ENCODE assay signal across 17 cellular contexts in the genomic region with DNA sequence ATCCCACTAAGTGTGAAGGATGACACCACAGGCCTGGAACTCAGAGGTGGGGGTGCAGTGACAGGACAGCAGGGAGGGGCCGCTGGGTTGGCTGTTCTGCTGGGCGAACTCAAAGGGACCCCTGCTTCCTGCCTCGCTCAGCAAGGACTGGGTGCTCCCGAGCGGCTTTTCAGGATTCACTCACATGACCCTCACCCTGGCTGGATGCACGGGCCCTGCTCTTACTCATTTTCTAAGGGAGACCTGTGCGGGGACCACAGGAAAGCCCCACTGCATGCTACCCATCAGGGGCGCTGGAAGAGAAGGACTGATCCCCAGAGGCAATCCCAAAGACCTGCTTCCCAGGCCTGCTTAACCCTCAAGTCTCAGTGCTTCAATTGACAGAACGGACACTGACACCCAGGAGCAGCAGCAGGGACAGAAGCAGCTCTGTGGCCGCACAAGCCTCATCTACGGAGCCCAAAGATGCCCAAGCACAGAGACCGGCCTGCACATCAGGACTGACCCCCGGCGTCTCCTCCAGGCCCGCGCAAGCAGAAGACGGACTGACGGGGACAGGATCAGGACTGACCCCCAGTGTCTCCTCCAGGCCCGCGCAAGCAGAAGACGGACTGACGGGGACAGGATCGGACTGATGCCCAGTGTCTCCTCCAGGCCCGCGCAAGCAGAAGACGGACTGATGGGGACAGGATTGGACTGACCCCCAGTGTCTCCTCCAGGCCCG. TPM values are rescaled to one million over a fixed set of nuclear protein-coding genes. Genes with fewer than 3 reads are reported as not detected.
DNase-seq lines count a peak whose midpoint lies in the region; ATAC-seq and TF ChIP-seq lines count a peak whose summit lies in the region.
"Had no signal": no experiment of that assay in that cellular context is flagged by ENCODE, and none has a peak within 500 bp of the region (broad histone marks: within the 10 kb centered on the region; RNA-seq: fewer than 3 reads in every experiment).

No MANE protein-coding gene starts in this region.

- TF ChIP-seq CTCF in GM23338 (conservative IDR thresholded peaks at IDR 0.05; ENCODE audit: low read depth in 2 of 2) (no peak), nephron (IDR thresholded peaks at IDR 0.05; ENCODE audit: unreplicated experiment in 3 of 3) (no peak)
- TF ChIP-seq CTCF in activated CD8-positive, alpha-beta T cell treated with anti-CD3 and anti-CD28 coated beads for 36 hours (IDR thresholded peaks at IDR 0.05), result no peak

- H3K27me3 Mint-ChIP-seq in GM23338 (ENCODE audit: insufficient read depth, low read depth, poor library complexity), result peaks cover 9% of the 10 kb centered on the region
- no peaks in the 10 kb centered on the region for H3K27me3 Mint-ChIP-seq in central memory CD8-positive, alpha-beta T cell
- no peaks in the 10 kb centered on the region for H3K27me3 Mint-ChIP-seq in nephron (ENCODE audit: low read depth)
- no peaks in the 10 kb centered on the region for H3K27me3 Mint-ChIP-seq in activated CD8-positive, alpha-beta T cell treated with anti-CD3 and anti-CD28 coated beads for 36 hours
- H3K27me3 Mint-ChIP-seq: CD4-positive, CD25-positive, alpha-beta regulatory T cell had no signal

- H3K4me2 ChIP-seq in GM23338, result no peak overlapping the region

- ATAC-seq in GM23338, result no peak
- no peak for ATAC-seq in central memory CD8-positive, alpha-beta T cell (replicated peaks; ENCODE audit: extremely low read depth, poor library complexity, severe bottlenecking)
- ATAC-seq in activated CD8-positive, alpha-beta T cell treated with anti-CD3 and anti-CD28 coated beads for 36 hours, result no peak
- no peak for ATAC-seq in GM18502 (IDR thresholded peaks at IDR 0.05; ENCODE audit: poor library complexity, unreplicated experiment)
- no peak for ATAC-seq in right cardiac atrium
- ATAC-seq: CD8-positive, alpha-beta T cell; HCT116 had no signal

- H2AFZ ChIP-seq in GM23338, result no peak overlapping the region
- H2AFZ ChIP-seq: GM23248 had no signal

- H3K4me3 ChIP-seq in GM23338 (no peak overlapping the region), right cardiac atrium (ENCODE audit: low read length) (no peak overlapping the region)
- H3K4me3 ChIP-seq: GM23248 had no signal

- H3K4me1 ChIP-seq in GM23338 (ENCODE audit: insufficient read depth) (no peaks in the 10 kb centered on the region), right cardiac atrium (ENCODE audit: control insufficient read depth, insufficient read depth, low read length) (peaks cover 3% of the 10 kb centered on the region)
- H3K4me1 ChIP-seq: Caco-2 had no signal

- no peaks in the 10 kb centered on the region for H3K9me3 Mint-ChIP-seq in GM23338
- no peaks in the 10 kb centered on the region for H3K9me3 Mint-ChIP-seq in central memory CD8-positive, alpha-beta T cell
- no peaks in the 10 kb centered on the region for H3K9me3 Mint-ChIP-seq in nephron
- no peaks in the 10 kb centered on the region for H3K9me3 Mint-ChIP-seq in activated CD8-positive, alpha-beta T cell treated with anti-CD3 and anti-CD28 coated beads for 36 hours
- H3K9me3 Mint-ChIP-seq: CD4-positive, CD25-positive, alpha-beta regulatory T cell; CD8-positive, alpha-beta T cell; H9 had no signal

- peak overlapping the region; percentile 41; the same call in 1 of the 2 replicates for H3K27ac Mint-ChIP-seq in GM23338
- H3K27ac Mint-ChIP-seq in central memory CD8-positive, alpha-beta T cell (ENCODE audit: low read depth), result peak overlapping the region; percentile 46
- H3K27ac Mint-ChIP-seq in nephron, result no peak overlapping the region
- H3K27ac Mint-ChIP-seq in activated CD8-positive, alpha-beta T cell treated with anti-CD3 and anti-CD28 coated beads for 36 hours, result no peak overlapping the region
- H3K27ac Mint-ChIP-seq: CD8-positive, alpha-beta T cell had no signal

- no peaks in the 10 kb centered on the region; the same call in 1 of the 2 replicates for H3K36me3 ChIP-seq in GM23338 (ENCODE audit: insufficient read depth)

- CTCF ChIA-PET in activated CD8-positive, alpha-beta T cell treated with anti-CD3 and anti-CD28 coated beads for 36 hours (lab: Charles Lee), result interaction anchor here (1.3 kb wide), 1 partner anchor 64 kb away, joined by 3 read pairs; no protein-coding TSS in a partner anchor

- intact Hi-C loops in posterior vena cava (cut with DNase I), result no loop called here
- intact Hi-C loops in activated CD8-positive, alpha-beta T cell treated with anti-CD3 and anti-CD28 coated beads for 36 hours (cut with micrococcal nuclease), result no loop called here
- intact Hi-C loops in right cardiac atrium (cut with DNase I), result no loop called here

- no peak for TF ChIP-seq POLR2A in erythroblast (IDR thresholded peaks at IDR 0.05; ENCODE audit: low read length)

- no peaks in the 10 kb centered on the region for H3K9me2 ChIP-seq in GM23338 (ENCODE audit: insufficient read depth)

- no peak overlapping the region for H3K27ac ChIP-seq in GM23338 (ENCODE audit: low read depth)
- no peak overlapping the region for H3K27ac ChIP-seq in right cardiac atrium (ENCODE audit: low read length)
- H3K27ac ChIP-seq: C4-2B, GM23248 had no signal

- H3K27me3 ChIP-seq in GM23338 (ENCODE audit: insufficient read depth), result no peaks in the 10 kb centered on the region
- H3K27me3 ChIP-seq in right cardiac atrium (ENCODE audit: control insufficient read depth, insufficient read depth), result no peaks in the 10 kb centered on the region

- 96% methylated on average over 27 of the region's 27 CpGs for WGBS in right cardiac atrium

- H3K9me3 ChIP-seq in right cardiac atrium (ENCODE audit: control insufficient read depth, low read length), result no peaks in the 10 kb centered on the region
- H3K9me3 ChIP-seq: Caco-2 had no signal

- H3K4me1 Mint-ChIP-seq in GM23338, result peaks cover 13% of the 10 kb centered on the region
- H3K4me1 Mint-ChIP-seq in central memory CD8-positive, alpha-beta T cell, result peaks cover 27% of the 10 kb centered on the region
- H3K4me1 Mint-ChIP-seq in nephron, result peaks cover 16% of the 10 kb centered on the region
- H3K4me1 Mint-ChIP-seq in activated CD8-positive, alpha-beta T cell treated with anti-CD3 and anti-CD28 coated beads for 36 hours (ENCODE audit: low read depth), result peaks cover 16% of the 10 kb centered on the region

- H3K36me3 Mint-ChIP-seq in GM23338 (ENCODE audit: low read depth) (peaks cover 15% of the 10 kb centered on the region; the same call in 2 of the 3 replicates), nephron (ENCODE audit: low read depth) (peaks cover 17% of the 10 kb centered on the region)
- peaks cover 10% of the 10 kb centered on the region for H3K36me3 Mint-ChIP-seq in central memory CD8-positive, alpha-beta T cell (ENCODE audit: insufficient read depth)
- peaks cover 12% of the 10 kb centered on the region for H3K36me3 Mint-ChIP-seq in activated CD8-positive, alpha-beta T cell treated with anti-CD3 and anti-CD28 coated beads for 36 hours (ENCODE audit: low read depth)

- no peak for DNase-seq in GM23338 (ENCODE audit: low spot score)
- no peak for DNase-seq in central memory CD8-positive, alpha-beta T cell (ENCODE audit: low spot score in 2 of 2)
- peak; percentile 28 for DNase-seq in posterior vena cava (ENCODE audit: low spot score)
- DNase-seq in activated CD8-positive, alpha-beta T cell treated with anti-CD3 and anti-CD28 coated beads for 36 hours, result no peak
- no peak for DNase-seq in right cardiac atrium
- DNase-seq in erythroblast (lab: John Stamatoyannopoulos, UW), result no peak
- DNase-seq: Caco-2; CD4-positive, CD25-positive, alpha-beta regulatory T cell; CD8-positive, alpha-beta T cell; DMS153; DND-41; GM23248; H9 had no signal

- POLR2A ChIA-PET in activated CD8-positive, alpha-beta T cell treated with anti-CD3 and anti-CD28 coated beads for 36 hours (lab: Charles Lee), result no interaction called here

- no peak overlapping the region for H3K4me3 Mint-ChIP-seq in GM23338
- no peak overlapping the region for H3K4me3 Mint-ChIP-seq in central memory CD8-positive, alpha-beta T cell
- peak overlapping the region in 2 of 3 experiments; percentile 20 to 38 for H3K4me3 Mint-ChIP-seq in nephron
- no peak overlapping the region for H3K4me3 Mint-ChIP-seq in activated CD8-positive, alpha-beta T cell treated with anti-CD3 and anti-CD28 coated beads for 36 hours
- H3K4me3 Mint-ChIP-seq: CD8-positive, alpha-beta T cell; H9 had no signal

- 0 out of 2 replicates have a peak, but pooled peaks cover 2% of the 10 kb centered on the region for H4K20me1 ChIP-seq in GM23338 (replicated peaks; ENCODE audit: insufficient read depth)

- H3K79me2 ChIP-seq in GM23338 (replicated peaks; ENCODE audit: insufficient read depth), result peaks cover 20% of the 10 kb centered on the region

- H3F3A ChIP-seq in GM23338 (replicated peaks; ENCODE audit: low read depth), result 0 out of 2 replicates have a peak, but pooled peaks cover 5% of the 10 kb centered on the region

TF ChIP-seq in GM23338, 12 proteins besides CTCF, POLR2A, EP300 and RAD21 (continues in another document):
- TF ChIP-seq NANOG (IDR thresholded peaks at IDR 0.05; ENCODE audit: borderline replicate concordance), result no peak

RNA-seq across cellular contexts. Expression of gene THAP4, which starts 29.6 kb away (rescaled TPM):
- total RNA-seq in GM23338 (2014; rRNA removed; shearing (Covaris generic)), result 80.4 and 81.6 TPM in 2 replicates
- polyA plus RNA-seq in GM23338 (2016; fragmentation: Nextera tagmentation; extraction: Ambion mirVana) (62.9 and 74.0 TPM in 2 replicates), right cardiac atrium (126 TPM)
- total RNA-seq in posterior vena cava (10 to 100 TPM; 31.2 to 32.1 TPM), right cardiac atrium (100 to 1,000 TPM in 1 of 4 donors, 10 to 100 TPM in 3; 74.2 to 103 (median 90.3) TPM)
- 10 to 100 TPM; 45.1 to 48.9 TPM for total RNA-seq in activated CD8-positive, alpha-beta T cell treated with anti-CD3 and anti-CD28 coated beads for 36 hours

RNA-seq across cellular contexts. Expression of gene ATG4B, which starts 30.2 kb away (rescaled TPM):
- 102 and 103 TPM in 2 replicates for total RNA-seq in GM23338 (2014; rRNA removed; shearing (Covaris generic))
- 104 and 116 TPM in 2 replicates for polyA plus RNA-seq in GM23338 (2016; fragmentation: Nextera tagmentation; extraction: Ambion mirVana)
- 10 to 100 TPM; 43.7 to 52.1 TPM for total RNA-seq in posterior vena cava
- 10 to 100 TPM; 90.7 to 94.6 TPM for total RNA-seq in activated CD8-positive, alpha-beta T cell treated with anti-CD3 and anti-CD28 coated beads for 36 hours
- 10 to 100 TPM; 46.5 to 53.8 (median 47.5) TPM for total RNA-seq in right cardiac atrium
- polyA plus RNA-seq in right cardiac atrium, result 40.3 TPM

RNA-seq across cellular contexts. Expression of gene BOK, which starts 48.8 kb away (rescaled TPM):
- total RNA-seq in GM23338 (2014; rRNA removed; shearing (Covaris generic)), result 33.4 and 36.7 TPM in 2 replicates
- polyA plus RNA-seq in GM23338 (2016; fragmentation: Nextera tagmentation; extraction: Ambion mirVana), result 13.5 and 13.6 TPM in 2 replicates
- total RNA-seq in posterior vena cava, result 10 to 100 TPM; 20.1 to 29.7 TPM
- under 1 TPM; 0.16 to 0.22 TPM for total RNA-seq in activated CD8-positive, alpha-beta T cell treated with anti-CD3 and anti-CD28 coated beads for 36 hours
- 10 to 100 TPM in 1 of 4 donors, 1 to 10 TPM in 3; 2.8 to 15.0 (median 3.9) TPM for total RNA-seq in right cardiac atrium
- 3.5 TPM for polyA plus RNA-seq in right cardiac atrium
- total RNA-seq: CD4-positive, CD25-positive, alpha-beta regulatory T cell; CD8-positive, alpha-beta T cell had no signal
- polyA plus RNA-seq: CD4-positive, CD25-positive, alpha-beta regulatory T cell had no signal

Comparison
In these comparisons a context has a peak if more than half of its experiments do, and no peak if none do; other contexts are left out.
1. H3K27ac Mint-ChIP-seq: peak in GM23338 (single experiment) and central memory CD8-positive, alpha-beta T cell (single experiment); none in nephron (0 of 3) and activated CD8-positive, alpha-beta T cell treated with anti-CD3 and anti-CD28 coated beads for 36 hours (single experiment).
2. H3K4me3 Mint-ChIP-seq: peak in nephron (2 of 3); none in GM23338 (single experiment), central memory CD8-positive, alpha-beta T cell (single experiment) and activated CD8-positive, alpha-beta T cell treated with anti-CD3 and anti-CD28 coated beads for 36 hours (single experiment).